ENCODE assay signal across 8 cellular contexts in the genomic region with DNA sequence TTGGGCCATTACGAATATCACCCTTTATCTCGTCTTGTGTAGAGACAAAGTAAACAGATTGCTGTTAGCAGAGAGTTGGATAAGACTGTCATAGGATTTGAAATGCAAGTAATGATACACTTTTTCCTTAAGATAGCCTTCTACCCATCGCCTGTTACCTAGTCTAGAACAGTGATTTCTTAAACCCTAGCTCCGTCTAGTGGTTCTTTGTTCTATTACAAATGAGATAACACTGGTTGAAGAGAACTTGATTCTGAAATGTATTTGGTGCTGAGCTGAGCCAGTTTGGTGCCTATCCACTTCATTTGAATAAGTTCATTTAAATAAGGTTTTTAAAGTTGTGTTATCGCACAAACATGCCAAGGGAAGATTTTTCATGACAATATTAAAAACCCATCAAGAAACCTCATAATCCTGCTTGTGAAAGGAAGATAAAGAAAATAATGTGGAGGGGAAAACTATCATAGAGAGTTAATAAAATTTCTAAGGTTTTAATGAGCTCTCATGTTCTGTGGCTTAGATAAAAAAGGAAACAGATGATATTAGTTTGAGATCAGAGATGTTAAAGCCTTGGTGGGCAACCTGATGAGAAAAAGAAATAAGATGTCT. TPM values are rescaled to one million over a fixed set of nuclear protein-coding genes. Genes with fewer than 3 reads are reported as not detected.
A peak's percentile ranks its signal among the peaks of the same experiment; 100 is the strongest.
DNase-seq lines count a peak whose midpoint lies in the region; ATAC-seq and TF ChIP-seq lines count a peak whose summit lies in the region.

No MANE protein-coding gene starts in this region.

- POLR2A ChIA-PET in naive thymus-derived CD4-positive, alpha-beta T cell (lab: Charles Lee) = interaction anchor here (1.3 kb wide), 1 partner anchor 123 kb away, joined by 3 read pairs; the partner anchor contains the start of gene RCOR3

- peaks cover 0 to 14% (median 0%) of the 10 kb centered on the region in 4 donors for H3K4me1 ChIP-seq in Peyer's patch
- H3K4me1 ChIP-seq in naive thymus-derived CD4-positive, alpha-beta T cell (ENCODE audit: control insufficient read depth in 2 of 2, insufficient read depth in 2 of 2, low read length in 2 of 2) = peaks cover 3 to 5% of the 10 kb centered on the region in 2 donors

- intact Hi-C loops in naive thymus-derived CD4-positive, alpha-beta T cell (cut with micrococcal nuclease) = loop anchor here (1.0 to 10.0 kb wide), 4 partner anchors 89 to 1271 kb away; no protein-coding TSS in a partner anchor

- H3K4me1 Mint-ChIP-seq in naive thymus-derived CD4-positive, alpha-beta T cell = peaks cover 0 to 10% (median 7%) of the 10 kb centered on the region in 7 donors

- in situ Hi-C loops in G401 (cut with HindIII; ENCODE audit: low sequenced_read_pairs) = no loop called here

- CTCF ChIA-PET in naive thymus-derived CD4-positive, alpha-beta T cell (lab: Charles Lee) = interaction anchor here (0.6 to 1.4 kb wide), 4 partner anchors 123 to 728 kb away, joined by 3 to 4 read pairs (median 3); no protein-coding TSS in a partner anchor

- no peaks in the 10 kb centered on the region for H3K36me3 Mint-ChIP-seq in naive thymus-derived CD4-positive, alpha-beta T cell

- H3K9me3 Mint-ChIP-seq in naive thymus-derived CD4-positive, alpha-beta T cell = no peaks in the 10 kb centered on the region

- TF ChIP-seq CTCF in Peyer's patch (IDR thresholded peaks at IDR 0.05) = peak in 5 of 6 experiments; percentile 5 to 61 (median 57)

- H3K4me3 ChIP-seq in Jurkat, Clone E6-1 (ENCODE audit: low read length) = no peak overlapping the region
- H3K4me3 ChIP-seq in Peyer's patch = no peak overlapping the region
- no peak overlapping the region for H3K4me3 ChIP-seq in naive thymus-derived CD4-positive, alpha-beta T cell (ENCODE audit: low read length)

- peaks cover 0 to 9% of the 10 kb centered on the region in 2 donors for H3K27me3 ChIP-seq in Peyer's patch
- H3K27me3 ChIP-seq in naive thymus-derived CD4-positive, alpha-beta T cell (ENCODE audit: control insufficient read depth in 2 of 2, insufficient read depth in 2 of 2, low read length in 2 of 2) = peaks cover 0 to 6% of the 10 kb centered on the region in 2 donors

- ATAC-seq in naive thymus-derived CD4-positive, alpha-beta T cell = no peak
- ATAC-seq in HG03095 (IDR thresholded peaks at IDR 0.05; ENCODE audit: unreplicated experiment) = no peak
- ATAC-seq in HG02852 (IDR thresholded peaks at IDR 0.05; ENCODE audit: unreplicated experiment) = no peak
- ATAC-seq in HG02623 (IDR thresholded peaks at IDR 0.05; ENCODE audit: unreplicated experiment) = no peak

- H3K27ac Mint-ChIP-seq in naive thymus-derived CD4-positive, alpha-beta T cell = no peak overlapping the region

- H3K4me3 Mint-ChIP-seq in naive thymus-derived CD4-positive, alpha-beta T cell = peak overlapping the region in 1 of 10 donors; percentile 6

- no peaks in the 10 kb centered on the region for H3K36me3 ChIP-seq in Peyer's patch
- H3K36me3 ChIP-seq in naive thymus-derived CD4-positive, alpha-beta T cell (ENCODE audit: control insufficient read depth in 2 of 3, insufficient read depth in 3 of 3, low read length in 3 of 3) = no peaks in the 10 kb centered on the region

- DNase-seq in G401 (ENCODE audit: low spot score) (peak; percentile 90), Peyer's patch (no peak), erythroblast (lab: John Stamatoyannopoulos, UW) (peak; percentile 11 to 33)
- peak; percentile 55 for DNase-seq in Jurkat, Clone E6-1 (ENCODE audit: low read depth, low spot score)
- peak in 5 of 9 donors; percentile 21 to 38 (median 27) for DNase-seq in naive thymus-derived CD4-positive, alpha-beta T cell

- no peaks in the 10 kb centered on the region for H3K9me3 ChIP-seq in Peyer's patch
- H3K9me3 ChIP-seq in naive thymus-derived CD4-positive, alpha-beta T cell (ENCODE audit: control insufficient read depth in 2 of 3, low read length in 3 of 3) = no peaks in the 10 kb centered on the region

- H3K27me3 Mint-ChIP-seq in naive thymus-derived CD4-positive, alpha-beta T cell = peaks cover 28 to 88% (median 66%) of the 10 kb centered on the region in 5 donors

- TF ChIP-seq POLR2A in Peyer's patch (IDR thresholded peaks at IDR 0.05) (no peak), erythroblast (IDR thresholded peaks at IDR 0.05; ENCODE audit: low read length) (no peak)

- H3K27ac ChIP-seq in Peyer's patch = no peak overlapping the region
- H3K27ac ChIP-seq in naive thymus-derived CD4-positive, alpha-beta T cell (ENCODE audit: low read depth, low read length) = no peak overlapping the region

RNA-seq across cellular contexts. Expression of gene KCNH1, which starts 1.5 kb away (rescaled TPM):
- total RNA-seq in G401 (2014; rRNA removed; shearing (Covaris generic)) = 0.14 and 2.0 TPM in 2 replicates
- polyA plus RNA-seq in Jurkat, Clone E6-1 (2012; ENCODE audit: insufficient read depth, insufficient read length) = not detected
- 10 to 100 TPM in 1 of 4 donors, 1 to 10 TPM in 2, under 1 TPM in 1; 0.53 to 16.5 (median 2.4) TPM for total RNA-seq in Peyer's patch
- total RNA-seq in naive thymus-derived CD4-positive, alpha-beta T cell = not detected
- polyA plus RNA-seq in naive thymus-derived CD4-positive, alpha-beta T cell = not detected

Comparison
In these comparisons a context has a peak if more than half of its experiments do, and no peak if none do; other contexts are left out.
1. DNase-seq: peak in G401 (single experiment), Jurkat, Clone E6-1 (single experiment), erythroblast (2 of 2) and naive thymus-derived CD4-positive, alpha-beta T cell (5 of 9); none in Peyer's patch (0 of 3).